In the genomic region with DNA sequence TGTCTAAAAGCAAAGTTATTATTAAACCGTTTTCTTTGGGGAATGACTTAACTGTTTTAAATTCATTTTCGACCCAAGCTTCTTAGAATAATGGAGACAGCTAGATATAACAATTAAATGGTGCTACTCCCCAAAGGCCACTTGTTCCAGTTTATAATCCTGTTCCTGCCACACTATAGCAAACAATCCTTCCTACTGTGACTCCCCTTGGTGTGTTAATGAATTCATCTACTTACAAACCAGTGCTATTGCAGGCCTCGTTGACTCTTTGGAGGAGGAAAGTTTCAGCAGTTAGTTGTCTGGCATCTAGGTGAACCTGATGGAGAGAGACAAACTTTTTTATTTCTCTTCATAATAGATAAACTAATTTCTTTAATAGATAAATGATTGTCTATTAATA, we compare ENCODE assay signal across 29 cellular contexts. TPM values are rescaled to one million over a fixed set of nuclear protein-coding genes. Genes with fewer than 3 reads are reported as not detected.
"Had no signal": no experiment of that assay in that cellular context is flagged by ENCODE, and none has a peak within 500 bp of the region (broad histone marks: within the 10 kb centered on the region; RNA-seq: fewer than 3 reads in every experiment).

No MANE protein-coding gene starts in this region.

- H3K9me3 ChIP-seq: adrenal gland, body of pancreas, esophagus squamous epithelium, gastroesophageal sphincter had no signal

- H3K27ac Mint-ChIP-seq: activated CD4-positive, alpha-beta memory T cell treated with anti-CD3 and anti-CD28 coated beads for 36 hours; activated CD8-positive, alpha-beta memory T cell treated with anti-CD3 and anti-CD28 coated beads, Interleukin-2, amount 10 ng/mL, durations not matched to agents 7 days and 5 days; activated CD8-positive, alpha-beta T cell treated with anti-CD3 and anti-CD28 coated beads, Interleukin-2, amount 10 ng/mL, durations not matched to agents 7 days and 5 days; activated naive CD4-positive, alpha-beta T cell treated with anti-CD3 and anti-CD28 coated beads for 36 hours; activated naive CD4-positive, alpha-beta T cell treated with anti-CD3 and anti-CD28 coated beads, Interleukin-2, amount 50 U/mL, for 24 hours; activated naive CD8-positive, alpha-beta T cell treated with anti-CD3 and anti-CD28 coated beads for 36 hours; activated naive CD8-positive, alpha-beta T cell treated with anti-CD3 and anti-CD28 coated beads, Interleukin-2, amount 50 U/mL, for 24 hours; activated T-helper 1 cell treated with anti-CD3 and anti-CD28 coated beads, Interleukin-12 subunit alpha, Interleukin-12 subunit beta, Interleukin-2, Interleukin-4 antibody, amounts not matched to agents 30 ng/mL and 10 ng/mL and 1 ng/mL, durations not matched to agents 14 hours and 24 hours and 36 hours; activated T-helper 2 cell treated with anti-CD3 and anti-CD28 coated beads, Interferon-gamma antibody, Interleukin-2, Interleukin-4, amounts not matched to agents 10 μg/mL and 5 μg/mL and 100 μg/mL, durations not matched to agents 14 hours and 24 hours and 36 hours; T-helper 17 cell; T-helper 2 cell treated with Interferon-gamma antibody and Interleukin-4, amounts not matched to agents 5 μg/mL and 100 μg/mL, for 36 hours had no signal

- H3K4me3 Mint-ChIP-seq: activated CD4-positive, alpha-beta memory T cell treated with anti-CD3 and anti-CD28 coated beads for 36 hours; activated CD8-positive, alpha-beta memory T cell treated with anti-CD3 and anti-CD28 coated beads, Interleukin-2, amount 10 ng/mL, durations not matched to agents 7 days and 5 days; activated CD8-positive, alpha-beta T cell treated with anti-CD3 and anti-CD28 coated beads, Interleukin-2, amount 10 ng/mL, durations not matched to agents 7 days and 5 days; activated naive CD4-positive, alpha-beta T cell treated with anti-CD3 and anti-CD28 coated beads for 36 hours; activated naive CD4-positive, alpha-beta T cell treated with anti-CD3 and anti-CD28 coated beads, Interleukin-2, amount 50 U/mL, for 24 hours; activated naive CD8-positive, alpha-beta T cell treated with anti-CD3 and anti-CD28 coated beads for 36 hours; activated naive CD8-positive, alpha-beta T cell treated with anti-CD3 and anti-CD28 coated beads, Interleukin-2, amount 50 U/mL, for 24 hours; activated T-helper 1 cell treated with anti-CD3 and anti-CD28 coated beads, Interleukin-12 subunit alpha, Interleukin-12 subunit beta, Interleukin-2, Interleukin-4 antibody, amounts not matched to agents 30 ng/mL and 10 ng/mL and 1 ng/mL, durations not matched to agents 14 hours and 24 hours and 36 hours; T-helper 17 cell; T-helper 2 cell treated with Interferon-gamma antibody and Interleukin-4, amounts not matched to agents 5 μg/mL and 100 μg/mL, for 36 hours had no signal

- H3K36me3 ChIP-seq: adrenal gland, esophagus squamous epithelium, gastroesophageal sphincter had no signal

- H3K4me1 ChIP-seq: body of pancreas, esophagus squamous epithelium, gastroesophageal sphincter had no signal

- H3K36me3 Mint-ChIP-seq: activated CD4-positive, alpha-beta memory T cell treated with anti-CD3 and anti-CD28 coated beads for 36 hours; activated CD8-positive, alpha-beta memory T cell treated with anti-CD3 and anti-CD28 coated beads, Interleukin-2, amount 10 ng/mL, durations not matched to agents 7 days and 5 days; activated naive CD4-positive, alpha-beta T cell treated with anti-CD3 and anti-CD28 coated beads, Interleukin-2, amount 50 U/mL, for 24 hours; activated naive CD8-positive, alpha-beta T cell treated with anti-CD3 and anti-CD28 coated beads for 36 hours had no signal

- H3K27me3 ChIP-seq: adrenal gland, body of pancreas, esophagus squamous epithelium, gastroesophageal sphincter had no signal

- H3K27me3 Mint-ChIP-seq: activated CD4-positive, alpha-beta memory T cell treated with anti-CD3 and anti-CD28 coated beads for 36 hours; activated CD8-positive, alpha-beta memory T cell treated with anti-CD3 and anti-CD28 coated beads, Interleukin-2, amount 10 ng/mL, durations not matched to agents 7 days and 5 days; activated naive CD4-positive, alpha-beta T cell treated with anti-CD3 and anti-CD28 coated beads, Interleukin-2, amount 50 U/mL, for 24 hours; T-helper 17 cell had no signal

- H3K9me3 Mint-ChIP-seq: activated CD4-positive, alpha-beta memory T cell treated with anti-CD3 and anti-CD28 coated beads for 36 hours; activated naive CD4-positive, alpha-beta T cell treated with anti-CD3 and anti-CD28 coated beads for 36 hours; activated naive CD4-positive, alpha-beta T cell treated with anti-CD3 and anti-CD28 coated beads, Interleukin-2, amount 50 U/mL, for 24 hours; activated T-helper 2 cell treated with anti-CD3 and anti-CD28 coated beads, Interferon-gamma antibody, Interleukin-2, Interleukin-4, amounts not matched to agents 10 μg/mL and 5 μg/mL and 100 μg/mL, durations not matched to agents 14 hours and 24 hours and 36 hours; T-helper 2 cell treated with Interferon-gamma antibody and Interleukin-4, amounts not matched to agents 5 μg/mL and 100 μg/mL, for 36 hours had no signal

- DNase-seq: activated CD4-positive, alpha-beta memory T cell treated with anti-CD3 and anti-CD28 coated beads for 36 hours; activated CD4-positive, alpha-beta T cell treated with anti-CD3 and anti-CD28 coated beads for 48 hours; activated CD8-positive, alpha-beta memory T cell treated with anti-CD3 and anti-CD28 coated beads, Interleukin-2, amount 10 ng/mL, durations not matched to agents 7 days and 5 days; activated CD8-positive, alpha-beta memory T cell treated with anti-CD3 and anti-CD28 coated beads, Interleukin-2, amount 50 U/mL, for 4 hours; activated CD8-positive, alpha-beta T cell treated with anti-CD3 and anti-CD28 coated beads, Interleukin-2, amount 10 ng/mL, durations not matched to agents 7 days and 5 days; activated effector memory CD4-positive, alpha-beta T cell treated with anti-CD3 and anti-CD28 coated beads, Interleukin-2, amount 50 U/mL, for 16 hours; activated naive CD4-positive, alpha-beta T cell treated with anti-CD3 and anti-CD28 coated beads for 36 hours; activated naive CD8-positive, alpha-beta T cell treated with anti-CD3 and anti-CD28 coated beads for 36 hours; activated naive CD8-positive, alpha-beta T cell treated with anti-CD3 and anti-CD28 coated beads, Interleukin-2, amount 50 U/mL, for 24 hours; activated T-cell treated with anti-CD3 and anti-CD28 coated beads, Interleukin-2, amount 50 U/mL, for 1 hour; activated T-cell treated with anti-CD3 and anti-CD28 coated beads, Interleukin-2, amount 50 U/mL, for 48 hours; adrenal gland; amygdala; aorta; body of pancreas; caudate nucleus; effector CD8-positive, alpha-beta T cell; esophagus squamous epithelium; foreskin melanocyte; T-helper 1 cell; T-helper 17 cell; T1000 had no signal

- H3K27ac ChIP-seq: adrenal gland, body of pancreas, epithelial cell of prostate, esophagus squamous epithelium, gastroesophageal sphincter had no signal

- H3K4me1 Mint-ChIP-seq: activated CD8-positive, alpha-beta memory T cell treated with anti-CD3 and anti-CD28 coated beads, Interleukin-2, amount 10 ng/mL, durations not matched to agents 7 days and 5 days; activated naive CD4-positive, alpha-beta T cell treated with anti-CD3 and anti-CD28 coated beads, Interleukin-2, amount 50 U/mL, for 24 hours; activated naive CD8-positive, alpha-beta T cell treated with anti-CD3 and anti-CD28 coated beads for 36 hours; activated naive CD8-positive, alpha-beta T cell treated with anti-CD3 and anti-CD28 coated beads, Interleukin-2, amount 50 U/mL, for 24 hours; T-helper 17 cell had no signal

- H3K4me3 ChIP-seq: adrenal gland, body of pancreas, esophagus squamous epithelium, gastroesophageal sphincter had no signal

RNA-seq across cellular contexts. Expression of gene CLSTN2, which starts 25.1 kb away (rescaled TPM):
- total RNA-seq: activated CD4-positive, alpha-beta memory T cell treated with anti-CD3 and anti-CD28 coated beads for 36 hours; activated CD8-positive, alpha-beta memory T cell treated with anti-CD3 and anti-CD28 coated beads for 36 hours; activated CD8-positive, alpha-beta T cell treated with anti-CD3 and anti-CD28 coated beads, Interleukin-2, amount 10 ng/mL, durations not matched to agents 7 days and 5 days; activated naive CD4-positive, alpha-beta T cell treated with anti-CD3 and anti-CD28 coated beads for 36 hours; activated T-helper 1 cell treated with anti-CD3 and anti-CD28 coated beads, Interleukin-12 subunit alpha, Interleukin-12 subunit beta, Interleukin-2, Interleukin-4 antibody, amounts not matched to agents 30 ng/mL and 10 ng/mL and 1 ng/mL, durations not matched to agents 14 hours and 24 hours and 36 hours; activated T-helper 2 cell treated with anti-CD3 and anti-CD28 coated beads, Interferon-gamma antibody, Interleukin-2, Interleukin-4, amounts not matched to agents 10 μg/mL and 5 μg/mL and 100 μg/mL, durations not matched to agents 14 hours and 24 hours and 36 hours; T-helper 17 cell had no signal
